In the genomic region with DNA sequence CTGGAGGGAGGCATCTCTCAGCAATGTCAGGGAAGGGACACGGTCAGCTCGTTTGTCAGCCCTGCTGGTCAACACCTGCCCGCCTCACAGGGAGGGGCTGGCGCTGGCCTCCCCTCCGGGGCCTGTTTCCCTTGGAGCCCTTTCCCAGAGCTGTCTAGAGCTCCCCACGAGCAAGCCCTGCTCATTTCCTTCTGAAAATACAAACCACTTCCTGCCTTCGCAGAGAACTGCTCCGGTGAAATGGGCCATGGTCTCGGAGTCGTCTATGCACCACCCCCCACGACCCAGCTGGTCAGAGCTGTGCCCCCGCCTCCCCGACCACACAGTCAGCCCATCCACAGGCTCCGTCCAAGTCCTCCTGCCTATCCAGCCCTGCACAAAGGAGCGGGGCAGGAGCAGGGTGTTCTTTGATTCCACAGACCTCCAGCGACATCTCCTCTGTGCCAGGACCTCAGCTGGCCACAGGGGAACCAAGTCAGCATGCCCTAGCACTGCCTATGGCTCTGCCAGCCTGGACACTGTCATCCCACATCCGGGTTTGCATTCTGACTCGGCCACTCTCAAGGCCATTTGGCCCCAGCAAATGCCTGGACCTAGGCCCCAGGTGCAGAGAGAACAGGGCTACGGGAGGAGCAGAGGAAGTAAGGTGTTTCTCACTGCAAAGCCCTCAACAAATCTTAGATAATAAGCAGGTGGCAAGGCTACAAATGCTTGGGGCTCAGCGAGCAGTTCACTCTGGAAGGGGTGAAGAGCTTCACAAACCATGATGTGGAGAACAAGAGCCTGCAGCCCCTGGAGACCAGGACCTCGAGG, we compare ENCODE assay signal across 9 cellular contexts.
A peak's percentile ranks its signal among the peaks of the same experiment; 100 is the strongest.
DNase-seq lines count a peak whose midpoint lies in the region; ATAC-seq and TF ChIP-seq lines count a peak whose summit lies in the region.
"Had no signal": no experiment of that assay in that cellular context is flagged by ENCODE, and none has a peak within 500 bp of the region (broad histone marks: within the 10 kb centered on the region; RNA-seq: fewer than 3 reads in every experiment).

No MANE protein-coding gene starts in this region.

- H3K27ac ChIP-seq in DND-41 (ENCODE audit: low read length) (peak overlapping the region; percentile 98), MM.1S (ENCODE audit: low read length) (no peak overlapping the region), hepatocyte (no peak overlapping the region), mesenchymal stem cell (ENCODE audit: low read length, poor library complexity, severe bottlenecking) (no peak overlapping the region)

- no peaks in the 10 kb centered on the region for H3K36me3 ChIP-seq in DND-41 (ENCODE audit: insufficient read depth, low read length)
- no peaks in the 10 kb centered on the region for H3K36me3 ChIP-seq in MM.1S (replicated peaks; ENCODE audit: insufficient read depth, low read length)
- no peaks in the 10 kb centered on the region for H3K36me3 ChIP-seq in mucosa of descending colon (ENCODE audit: low read depth)
- no peaks in the 10 kb centered on the region for H3K36me3 ChIP-seq in hepatocyte (replicated peaks; ENCODE audit: insufficient read depth, low read depth)
- H3K36me3 ChIP-seq in mesenchymal stem cell (ENCODE audit: control insufficient read depth in 1 of 2, insufficient read depth in 2 of 2, low read depth in 1 of 2, low read length in 2 of 2): no peaks in the 10 kb centered on the region

- peak; percentile 80 for DNase-seq in DND-41
- peak; percentile 19 for DNase-seq in MM.1S
- peak; percentile 22 for DNase-seq in activated T-helper 1 cell treated with anti-CD3 and anti-CD28 coated beads, Interleukin-12 subunit alpha, Interleukin-12 subunit beta, Interleukin-2, Interleukin-4 antibody, amounts not matched to agents 30 ng/mL and 10 ng/mL and 1 ng/mL, durations not matched to agents 14 hours and 24 hours and 36 hours (ENCODE audit: low spot score)
- DNase-seq in mucosa of descending colon: no peak
- DNase-seq in HuH-7 (ENCODE audit: low spot score): no peak
- no peak for DNase-seq in hepatocyte (ENCODE audit: low spot score)
- DNase-seq in mesenchymal stem cell: no peak
- DNase-seq in sciatic nerve (ENCODE audit: low spot score): no peak
- DNase-seq: NCI-H187 had no signal

- no peaks in the 10 kb centered on the region for H3K27me3 ChIP-seq in DND-41 (ENCODE audit: insufficient read depth, low read length, poor library complexity)
- H3K27me3 ChIP-seq in MM.1S (replicated peaks; ENCODE audit: insufficient read depth, low read length): no peaks in the 10 kb centered on the region
- no peaks in the 10 kb centered on the region for H3K27me3 ChIP-seq in hepatocyte
- peaks cover 51 to 70% of the 10 kb centered on the region in 2 experiments for H3K27me3 ChIP-seq in mesenchymal stem cell (ENCODE audit: control insufficient read depth in 1 of 2, insufficient read depth in 1 of 2, low read length in 2 of 2)

- peak overlapping the region; percentile 30 for H3K4me3 Mint-ChIP-seq in activated T-helper 1 cell treated with anti-CD3 and anti-CD28 coated beads, Interleukin-12 subunit alpha, Interleukin-12 subunit beta, Interleukin-2, Interleukin-4 antibody, amounts not matched to agents 30 ng/mL and 10 ng/mL and 1 ng/mL, durations not matched to agents 14 hours and 24 hours and 36 hours

- H3K4me1 Mint-ChIP-seq in activated T-helper 1 cell treated with anti-CD3 and anti-CD28 coated beads, Interleukin-12 subunit alpha, Interleukin-12 subunit beta, Interleukin-2, Interleukin-4 antibody, amounts not matched to agents 30 ng/mL and 10 ng/mL and 1 ng/mL, durations not matched to agents 14 hours and 24 hours and 36 hours (ENCODE audit: low read depth): peaks cover 37% of the 10 kb centered on the region

- no peaks in the 10 kb centered on the region for H3F3A ChIP-seq in MM.1S (ENCODE audit: insufficient read depth, low read length)

- no peak overlapping the region for H4K8ac ChIP-seq in mesenchymal stem cell (ENCODE audit: low read length)

- H2BK12ac ChIP-seq in mesenchymal stem cell (ENCODE audit: low read length in 2 of 2): no peak overlapping the region

- H3K4me1 ChIP-seq in DND-41 (ENCODE audit: insufficient read depth, low read length) (peaks cover 24% of the 10 kb centered on the region), MM.1S (ENCODE audit: low read length) (peaks cover 8% of the 10 kb centered on the region), mucosa of descending colon (ENCODE audit: low read depth) (no peaks in the 10 kb centered on the region), hepatocyte (ENCODE audit: insufficient read depth) (no peaks in the 10 kb centered on the region), mesenchymal stem cell (ENCODE audit: control insufficient read depth, insufficient read depth, low read depth, low read length) (peaks cover 20% of the 10 kb centered on the region)

- H3K4me3 ChIP-seq in DND-41 (ENCODE audit: low read depth in 1 of 2, low read length in 2 of 2): peak overlapping the region in 1 of 2 experiments; percentile 41; a peak in 1 of 4 replicates
- H3K4me3 ChIP-seq in MM.1S (ENCODE audit: low read length): no peak overlapping the region
- no peak overlapping the region for H3K4me3 ChIP-seq in mucosa of descending colon
- no peak overlapping the region for H3K4me3 ChIP-seq in hepatocyte
- no peak overlapping the region for H3K4me3 ChIP-seq in mesenchymal stem cell (ENCODE audit: insufficient read depth in 1 of 2, low read depth in 1 of 2, low read length in 2 of 2)

- no peak overlapping the region for H3K18ac ChIP-seq in mesenchymal stem cell (ENCODE audit: low read depth in 1 of 2, low read length in 2 of 2)

- no peaks in the 10 kb centered on the region for H3K9me2 ChIP-seq in MM.1S (replicated peaks; ENCODE audit: insufficient read depth, low read length)
- H3K9me2 ChIP-seq in hepatocyte (replicated peaks; ENCODE audit: insufficient read depth): no peaks in the 10 kb centered on the region

- no peaks in the 10 kb centered on the region for H3K27me3 Mint-ChIP-seq in activated T-helper 1 cell treated with anti-CD3 and anti-CD28 coated beads, Interleukin-12 subunit alpha, Interleukin-12 subunit beta, Interleukin-2, Interleukin-4 antibody, amounts not matched to agents 30 ng/mL and 10 ng/mL and 1 ng/mL, durations not matched to agents 14 hours and 24 hours and 36 hours (ENCODE audit: insufficient read depth)

- H2BK120ac ChIP-seq in mesenchymal stem cell (ENCODE audit: low read depth, low read length): no peak overlapping the region

- H2AFZ ChIP-seq in DND-41 (ENCODE audit: low read depth, low read length) (peak overlapping the region; percentile 84), MM.1S (ENCODE audit: low read length) (peak overlapping the region; percentile 66), hepatocyte (no peak overlapping the region), mesenchymal stem cell (ENCODE audit: low read depth, low read length) (no peak overlapping the region)

- ATAC-seq in DND-41 (ENCODE audit: insufficient read depth, low read depth) (peak; percentile 91), mucosa of descending colon (peak; percentile 22), sciatic nerve (no peak)

- H3K79me2 ChIP-seq in DND-41 (ENCODE audit: insufficient read depth, low read length) (no peaks in the 10 kb centered on the region), MM.1S (ENCODE audit: low read length) (no peaks in the 10 kb centered on the region), hepatocyte (no peaks in the 10 kb centered on the region)

- no peaks in the 10 kb centered on the region for H3K9me3 Mint-ChIP-seq in activated T-helper 1 cell treated with anti-CD3 and anti-CD28 coated beads, Interleukin-12 subunit alpha, Interleukin-12 subunit beta, Interleukin-2, Interleukin-4 antibody, amounts not matched to agents 30 ng/mL and 10 ng/mL and 1 ng/mL, durations not matched to agents 14 hours and 24 hours and 36 hours

- H4K20me1 ChIP-seq in DND-41 (ENCODE audit: insufficient read depth, low read length) (no peaks in the 10 kb centered on the region), MM.1S (ENCODE audit: insufficient read depth, low read length) (no peaks in the 10 kb centered on the region), hepatocyte (ENCODE audit: insufficient read depth, poor library complexity, severe bottlenecking) (no peaks in the 10 kb centered on the region)

- H3K4me2 ChIP-seq in DND-41 (ENCODE audit: insufficient read depth, low read length) (peak overlapping the region; percentile 61), MM.1S (ENCODE audit: low read depth, low read length) (peak overlapping the region; percentile 38; the same call in 1 of the 2 replicates), hepatocyte (no peak overlapping the region), mesenchymal stem cell (ENCODE audit: low read length, poor library complexity, severe bottlenecking) (no peak overlapping the region)

- H2BK15ac ChIP-seq in mesenchymal stem cell (ENCODE audit: low read depth, poor library complexity, severe bottlenecking): no peak overlapping the region

- 77% methylated on average over 21 of the region's 21 CpGs for WGBS in hepatocyte (ENCODE audit: low lambda C conversion rate, missing lambda C conversion rate)
- 68% methylated on average over 21 of the region's 21 CpGs for WGBS in mesenchymal stem cell

- no peak overlapping the region for H2BK5ac ChIP-seq in mesenchymal stem cell (ENCODE audit: low read depth, low read length, poor library complexity, severe bottlenecking)

- no peaks in the 10 kb centered on the region for H3K79me1 ChIP-seq in mesenchymal stem cell (replicated peaks; ENCODE audit: low read length, poor library complexity, severe bottlenecking)

- H3K9me3 ChIP-seq in DND-41 (ENCODE audit: insufficient read depth, low read length, severe bottlenecking) (no peaks in the 10 kb centered on the region), MM.1S (replicated peaks; ENCODE audit: insufficient read depth, low read length) (no peaks in the 10 kb centered on the region), mucosa of descending colon (no peaks in the 10 kb centered on the region), hepatocyte (ENCODE audit: low read depth) (no peaks in the 10 kb centered on the region), mesenchymal stem cell (ENCODE audit: control insufficient read depth, low read length) (no peaks in the 10 kb centered on the region)

- intact Hi-C loops in activated T-helper 1 cell treated with anti-CD3 and anti-CD28 coated beads, Interleukin-12 subunit alpha, Interleukin-12 subunit beta, Interleukin-2, Interleukin-4 antibody, amounts not matched to agents 30 ng/mL and 10 ng/mL and 1 ng/mL, durations not matched to agents 14 hours and 24 hours and 36 hours (cut with micrococcal nuclease): no loop called here
- intact Hi-C loops in mucosa of descending colon (cut with DNase I, micrococcal nuclease) (no loop called here), sciatic nerve (cut with DNase I) (no loop called here)

- no peak overlapping the region for H3K14ac ChIP-seq in mesenchymal stem cell (ENCODE audit: low read length in 2 of 2)

- H4K91ac ChIP-seq in mesenchymal stem cell (ENCODE audit: low read length): no peak overlapping the region

- H3K4ac ChIP-seq in mesenchymal stem cell (ENCODE audit: low read depth in 1 of 2, low read length in 2 of 2): no peak overlapping the region

- no peak for TF ChIP-seq CTCF in DND-41 (IDR thresholded peaks at IDR 0.05; ENCODE audit: borderline replicate concordance, extremely low read depth, low read length, poor library complexity, severe bottlenecking)
- no peak for TF ChIP-seq CTCF in MM.1S (IDR thresholded peaks at IDR 0.05; ENCODE audit: low read length)
- TF ChIP-seq CTCF in mucosa of descending colon (IDR thresholded peaks at IDR 0.05): no peak
- no peak for TF ChIP-seq CTCF in hepatocyte (IDR thresholded peaks at IDR 0.05; ENCODE audit: poor library complexity)

- H3K9ac ChIP-seq in DND-41 (ENCODE audit: low read depth, low read length) (peak overlapping the region; percentile 51), MM.1S (ENCODE audit: low read length) (no peak overlapping the region), mesenchymal stem cell (ENCODE audit: low read length) (no peak overlapping the region)

- H2AK5ac ChIP-seq in mesenchymal stem cell (ENCODE audit: low read length, severe bottlenecking): no peak overlapping the region

- H3K36me3 Mint-ChIP-seq in activated T-helper 1 cell treated with anti-CD3 and anti-CD28 coated beads, Interleukin-12 subunit alpha, Interleukin-12 subunit beta, Interleukin-2, Interleukin-4 antibody, amounts not matched to agents 30 ng/mL and 10 ng/mL and 1 ng/mL, durations not matched to agents 14 hours and 24 hours and 36 hours (ENCODE audit: low read depth): no peaks in the 10 kb centered on the region

- peak overlapping the region; percentile 44 for H3K27ac Mint-ChIP-seq in activated T-helper 1 cell treated with anti-CD3 and anti-CD28 coated beads, Interleukin-12 subunit alpha, Interleukin-12 subunit beta, Interleukin-2, Interleukin-4 antibody, amounts not matched to agents 30 ng/mL and 10 ng/mL and 1 ng/mL, durations not matched to agents 14 hours and 24 hours and 36 hours

- H3K23ac ChIP-seq in mesenchymal stem cell (ENCODE audit: low read length in 2 of 2): no peak overlapping the region

Comparison
In these comparisons a context has a peak if more than half of its experiments do, and no peak if none do; other contexts are left out.
1. DNase-seq: peak in DND-41 (single experiment), MM.1S (single experiment) and activated T-helper 1 cell treated with anti-CD3 and anti-CD28 coated beads, Interleukin-12 subunit alpha, Interleukin-12 subunit beta, Interleukin-2, Interleukin-4 antibody, amounts not matched to agents 30 ng/mL and 10 ng/mL and 1 ng/mL, durations not matched to agents 14 hours and 24 hours and 36 hours (single experiment); none in mucosa of descending colon (0 of 3), HuH-7 (single experiment), hepatocyte (single experiment), mesenchymal stem cell (single experiment) and sciatic nerve (single experiment).
2. H2AFZ ChIP-seq: peak in DND-41 (single experiment) and MM.1S (single experiment); none in hepatocyte (single experiment) and mesenchymal stem cell (single experiment).
3. H3K4me2 ChIP-seq: peak in DND-41 (single experiment) and MM.1S (single experiment); none in hepatocyte (single experiment) and mesenchymal stem cell (single experiment).